ENCODE assay signal across 24 cellular contexts in genomic region chr6:136633355-136633754, GRCh38.
"Had no signal": no experiment of that assay in that cellular context is flagged by ENCODE, and none has a peak within 500 bp of the region (broad histone marks: within the 10 kb centered on the region; RNA-seq: fewer than 3 reads in every experiment).

No MANE protein-coding gene starts in this region.

- H3K27ac ChIP-seq: coronary artery, esophagus muscularis mucosa, left lung, neural progenitor cell, prostate gland, right atrium auricular region, sigmoid colon, spleen, suprapubic skin, transverse colon, upper lobe of right lung, uterus had no signal

- H3K27me3 Mint-ChIP-seq: naive thymus-derived CD4-positive, alpha-beta T cell; stimulated activated memory B cell treated with anti-CD40 and anti-IgM and Interleukin-4, amounts not matched to agents 10 μg/mL and 1 μg/mL and 100 μg/mL, for 72 hours; stimulated activated naive CD8-positive, alpha-beta T cell treated with anti-CD3 and anti-CD28 coated beads, Interleukin-15, Interleukin-2, amounts not matched to agents 100 ng/mL and 50 ng/mL, for 24 hours had no signal

- H3K36me3 ChIP-seq: neural progenitor cell, prostate gland, uterus had no signal

- H3K9me3 Mint-ChIP-seq: naive thymus-derived CD4-positive, alpha-beta T cell; nephron; neural progenitor cell; stimulated activated memory B cell treated with anti-CD40 and anti-IgM and Interleukin-4, amounts not matched to agents 10 μg/mL and 1 μg/mL and 100 μg/mL, for 72 hours; stimulated activated naive CD8-positive, alpha-beta T cell treated with anti-CD3 and anti-CD28 coated beads, Interleukin-15, Interleukin-2, amounts not matched to agents 100 ng/mL and 50 ng/mL, for 24 hours had no signal

- H3K9me3 ChIP-seq: esophagus muscularis mucosa, left lung, prostate gland, right atrium auricular region, sigmoid colon, spleen, suprapubic skin, transverse colon, upper lobe of right lung, uterus had no signal

- H3K4me1 ChIP-seq: esophagus muscularis mucosa, left lung, neural progenitor cell, prostate gland, right atrium auricular region, sigmoid colon, spleen, suprapubic skin, transverse colon, upper lobe of right lung, uterus had no signal

- H3K4me3 Mint-ChIP-seq: naive thymus-derived CD4-positive, alpha-beta T cell; nephron; neural progenitor cell; stimulated activated memory B cell treated with anti-CD40 and anti-IgM and Interleukin-4, amounts not matched to agents 10 μg/mL and 1 μg/mL and 100 μg/mL, for 72 hours; stimulated activated naive CD8-positive, alpha-beta T cell treated with anti-CD3 and anti-CD28 coated beads, Interleukin-15, Interleukin-2, amounts not matched to agents 100 ng/mL and 50 ng/mL, for 24 hours had no signal

- DNase-seq: dermis blood vessel endothelial cell; effector memory CD4-positive, alpha-beta T cell; foreskin melanocyte; kidney; left lung; mammary epithelial cell; mesendoderm; midbrain; naive thymus-derived CD4-positive, alpha-beta T cell; sigmoid colon; spleen; stimulated activated CD4-positive, alpha-beta T cell treated with anti-CD3 and anti-CD28 coated beads, Interleukin-4, amount 100 ng/mL, for 4 hours; transverse colon; upper lobe of right lung; uterus had no signal

- H3K4me3 ChIP-seq: coronary artery, esophagus muscularis mucosa, left lung, neural progenitor cell, prostate gland, right atrium auricular region, sigmoid colon, spleen, suprapubic skin, transverse colon, upper lobe of right lung, uterus had no signal

- H3K27me3 ChIP-seq: esophagus muscularis mucosa, left lung, neural progenitor cell, right atrium auricular region, sigmoid colon, spleen, suprapubic skin, transverse colon, upper lobe of right lung, uterus had no signal

- H3K9ac ChIP-seq: neural progenitor cell had no signal

- H3K27ac Mint-ChIP-seq: naive thymus-derived CD4-positive, alpha-beta T cell; nephron; neural progenitor cell; stimulated activated memory B cell treated with anti-CD40 and anti-IgM and Interleukin-4, amounts not matched to agents 10 μg/mL and 1 μg/mL and 100 μg/mL, for 72 hours; stimulated activated naive CD8-positive, alpha-beta T cell treated with anti-CD3 and anti-CD28 coated beads, Interleukin-15, Interleukin-2, amounts not matched to agents 100 ng/mL and 50 ng/mL, for 24 hours had no signal

- H3K4me1 Mint-ChIP-seq: nephron; neural progenitor cell; stimulated activated memory B cell treated with anti-CD40 and anti-IgM and Interleukin-4, amounts not matched to agents 10 μg/mL and 1 μg/mL and 100 μg/mL, for 72 hours had no signal

- H3K36me3 Mint-ChIP-seq: neural progenitor cell had no signal

- ATAC-seq: left lung; naive thymus-derived CD4-positive, alpha-beta T cell; stimulated activated memory B cell treated with anti-CD40 and anti-IgM and Interleukin-4, amounts not matched to agents 10 μg/mL and 1 μg/mL and 100 μg/mL, for 72 hours; upper lobe of right lung had no signal
